Comparison of ENCODE assay signal across 19 cellular contexts in genomic region chr12:123404581-123404980, GRCh38. TPM values are rescaled to one million over a fixed set of nuclear protein-coding genes. Genes with fewer than 3 reads are reported as not detected.
DNase-seq lines count a peak whose midpoint lies in the region; ATAC-seq, FAIRE-seq and TF ChIP-seq lines count a peak whose summit lies in the region.
"Had no signal": no experiment of that assay in that cellular context is flagged by ENCODE, and none has a peak within 500 bp of the region (broad histone marks: within the 10 kb centered on the region; RNA-seq: fewer than 3 reads in every experiment).

No MANE protein-coding gene starts in this region.

- TF ChIP-seq RAD21 in K562 (CRISPR knock-in tag; conservative IDR thresholded peaks at IDR 0.05 in 1 of 2, IDR thresholded peaks at IDR 0.05 in 1 of 2), result no peak

- H3K4me3 Mint-ChIP-seq in stimulated activated memory B cell treated with anti-CD40 and anti-IgM and Interleukin-4, amounts not matched to agents 10 μg/mL and 1 μg/mL and 100 μg/mL, for 72 hours, result no peak overlapping the region
- H3K4me3 Mint-ChIP-seq: CD8-positive, alpha-beta T cell had no signal

- H3K4me1 Mint-ChIP-seq in stimulated activated memory B cell treated with anti-CD40 and anti-IgM and Interleukin-4, amounts not matched to agents 10 μg/mL and 1 μg/mL and 100 μg/mL, for 72 hours, result peaks cover 7% of the 10 kb centered on the region

- WGBS in K562 (ENCODE audit: insufficient coverage, low coverage, missing lambda C conversion rate), result 95% methylated on average over 9 of the region's 9 CpGs

- H3K27ac ChIP-seq in K562 (ENCODE audit: extremely low read depth, low read depth, low read length), result no peak overlapping the region
- H3K27ac ChIP-seq: HL-60, SJSA1 had no signal

- no peak for ATAC-seq in K562
- ATAC-seq in stimulated activated memory B cell treated with anti-CD40 and anti-IgM and Interleukin-4, amounts not matched to agents 10 μg/mL and 1 μg/mL and 100 μg/mL, for 72 hours, result peak; percentile 68
- ATAC-seq: CD8-positive, alpha-beta T cell; HCT116 had no signal

- peak; percentile 17 for DNase-seq in LHCN-M2 (ENCODE audit: low read depth)
- no peak for DNase-seq in K562 (ENCODE audit: extremely low read depth in 1 of 4, low spot score in 3 of 4)
- no peak for DNase-seq in KG1 (lab: John Stamatoyannopoulos, UW)
- no peak for DNase-seq in effector CD8-positive, alpha-beta T cell (lab: John Stamatoyannopoulos, UW)
- DNase-seq: Calu3; CD8-positive, alpha-beta T cell; GF-D8; GOT3; IMR-90; NCI-H1092 treated with DMSO at 0.1 percent for 48 hours; NCI-H146; NCI-H2029 treated with DMSO at 0.1 percent for 48 hours; NCI-H2171; NCI-H526 had no signal

- H3K4me2 ChIP-seq in K562 (ENCODE audit: insufficient read depth, low read length), result no peak overlapping the region
- H3K4me2 ChIP-seq: BLaER1 treated with 17β-estradiol and CSF1 and Interleukin-3, amounts not matched to agents 10 nM and 100 nM had no signal

- peaks cover 3% of the 10 kb centered on the region for H3K9me1 ChIP-seq in K562 (ENCODE audit: control insufficient read depth, insufficient read depth, low read length)

- H3K27ac Mint-ChIP-seq in stimulated activated memory B cell treated with anti-CD40 and anti-IgM and Interleukin-4, amounts not matched to agents 10 μg/mL and 1 μg/mL and 100 μg/mL, for 72 hours, result peak overlapping the region; percentile 36
- H3K27ac Mint-ChIP-seq: CD8-positive, alpha-beta T cell had no signal

- POLR2A ChIA-PET in K562 (lab: Yijun Ruan, JAX), result interaction anchor here (1.1 to 1.5 kb wide), 2 partner anchors 12 to 14 kb away, joined by 3 to 4 read pairs; no protein-coding TSS in a partner anchor

- in situ Hi-C loops in K562 (cut with MboI), result no loop called here

- H3K9me3 ChIP-seq in K562 (replicated peaks; ENCODE audit: control insufficient read depth, insufficient read depth, low read depth, low read length), result no peaks in the 10 kb centered on the region
- H3K9me3 ChIP-seq: BLaER1 treated with 17β-estradiol and CSF1 and Interleukin-3, amounts not matched to agents 10 nM and 100 nM; SJSA1 had no signal

- H3K36me3 ChIP-seq in K562 (ENCODE audit: control insufficient read depth, insufficient read depth, low read length), result peaks cover 77% of the 10 kb centered on the region

- H3K36me3 Mint-ChIP-seq in stimulated activated memory B cell treated with anti-CD40 and anti-IgM and Interleukin-4, amounts not matched to agents 10 μg/mL and 1 μg/mL and 100 μg/mL, for 72 hours, result peaks cover 38% of the 10 kb centered on the region

- H3K4me1 ChIP-seq in K562 (replicated peaks in 1 of 2; ENCODE audit: control insufficient read depth in 2 of 2, insufficient read depth in 2 of 2, low read length in 2 of 2), result peaks cover 0 to 4% of the 10 kb centered on the region in 2 experiments; a peak in 1 of 5 replicates
- H3K4me1 ChIP-seq: SJSA1 had no signal

- TF ChIP-seq EP300 in K562 (IDR thresholded peaks at IDR 0.05; ENCODE audit: low read length), result no peak

- H3K4me3 ChIP-seq in K562, result no peak overlapping the region
- H3K4me3 ChIP-seq: BLaER1 treated with 17β-estradiol and CSF1 and Interleukin-3, amounts not matched to agents 10 nM and 100 nM; SJSA1 had no signal

- BruUV-seq in K562 (replicated peaks; lab: Mats Ljungman, UMichigan), result no TSS peak

- no peak for FAIRE-seq in K562 (lab: Jason Lieb, UNC)

- H3K79me2 ChIP-seq in K562 (ENCODE audit: control insufficient read depth, insufficient read depth, low read length), result peaks cover 16% of the 10 kb centered on the region

- H3K27me3 Mint-ChIP-seq in stimulated activated memory B cell treated with anti-CD40 and anti-IgM and Interleukin-4, amounts not matched to agents 10 μg/mL and 1 μg/mL and 100 μg/mL, for 72 hours, result no peaks in the 10 kb centered on the region

- no peaks in the 10 kb centered on the region for H3K27me3 ChIP-seq in K562 (ENCODE audit: control insufficient read depth in 2 of 2, insufficient read depth in 2 of 2, low read length in 2 of 2)
- H3K27me3 ChIP-seq: BLaER1 treated with 17β-estradiol and CSF1 and Interleukin-3, amounts not matched to agents 10 nM and 100 nM; SJSA1 had no signal

- H3K9me3 Mint-ChIP-seq in stimulated activated memory B cell treated with anti-CD40 and anti-IgM and Interleukin-4, amounts not matched to agents 10 μg/mL and 1 μg/mL and 100 μg/mL, for 72 hours, result no peaks in the 10 kb centered on the region
- H3K9me3 Mint-ChIP-seq: CD8-positive, alpha-beta T cell had no signal

- H4K20me1 ChIP-seq in K562 (replicated peaks; ENCODE audit: control insufficient read depth, insufficient read depth, low read length), result peaks cover under 1% of the 10 kb centered on the region; the same call in 1 of the 2 replicates

- H2AFZ ChIP-seq in K562 (ENCODE audit: low read depth, low read length), result no peak overlapping the region

- intact Hi-C loops in K562 (cut with micrococcal nuclease), result no loop called here

- TF ChIP-seq POLR2A in K562 (conservative IDR thresholded peaks at IDR 0.05), result no peak

- H3K9ac ChIP-seq in K562 (ENCODE audit: insufficient read depth in 1 of 2, low read depth in 2 of 2, low read length in 2 of 2), result no peak overlapping the region

- no peak for TF ChIP-seq CTCF in K562 (IDR thresholded peaks at IDR 0.05 in 2 of 3, conservative IDR thresholded peaks at IDR 0.05 in 1 of 3; ENCODE audit: insufficient read depth in 2 of 3, low read depth in 1 of 3, low read length in 3 of 3)

- CTCF ChIA-PET in K562 (lab: Yijun Ruan, JAX; ENCODE audit: low intra/inter-chr PET ratio), result no interaction called here

RNA-seq across cellular contexts. Expression of gene KMT5A, which starts 20.6 kb away (rescaled TPM):
- total RNA-seq in LHCN-M2 (2014; rRNA removed) (51.9 and 62.7 TPM in 2 replicates), K562 (2014; rRNA removed) (153 and 165 TPM in 2 replicates), K562 (2014; rRNA removed; fragmentation: Illumina TruSeq; extraction: Trizol) (153 and 195 TPM in 2 replicates), K562 (2015; rRNA removed; fragmentation: Illumina TruSeq; extraction: Trizol) (133 and 136 TPM in 2 replicates), K562 (2021) (157 and 164 TPM in 2 replicates)
- 30.5 TPM for polyA plus RNA-seq in LHCN-M2 (2012)
- total RNA-seq in K562 (2011; cell fraction: chromatin; rRNA removed; ENCODE audit: low replicate concordance), result 296 and 336 TPM in 2 replicates
- total RNA-seq in K562 (2011; cell fraction: nucleolus; rRNA removed), result 169 and 201 TPM in 2 replicates
- 216 and 245 TPM in 2 replicates for total RNA-seq in K562 (2011; cell fraction: nucleoplasm; rRNA removed)
- polyA plus RNA-seq in K562 (2011; rRNA removed) (77.7 and 87.8 TPM in 2 replicates), K562 (2014; fragmentation: Illumina TruSeq; extraction: Trizol) (172 and 197 TPM in 2 replicates), K562 (2014; fragmentation: Nextera tagmentation; extraction: Ambion mirVana) (10 to 100 TPM; 20.7 to 30.1 TPM), K562 (2014; rRNA removed) (151 and 160 TPM in 2 replicates)
- 59.9 and 64.6 TPM in 2 replicates for polyA plus RNA-seq in K562 (2011; cell fraction: cytosol; rRNA removed)
- 179 and 218 TPM in 2 replicates for polyA plus RNA-seq in K562 (2011; cell fraction: nucleus; rRNA removed)
- polyA plus RNA-seq in K562 (2012), result 116 and 157 TPM in 2 replicates
- 69.2 and 78.0 TPM in 2 replicates for polyA minus RNA-seq in K562 (2011; rRNA and poly(A)+ RNA removed)
- 49.2 and 53.7 TPM in 2 replicates for polyA minus RNA-seq in K562 (2011; cell fraction: cytosol; rRNA and poly(A)+ RNA removed)
- polyA minus RNA-seq in K562 (2011; cell fraction: nucleus; rRNA and poly(A)+ RNA removed), result 57.6 and 71.6 TPM in 2 replicates

RNA-seq across cellular contexts. Expression of gene RILPL2, which starts 31.9 kb away (rescaled TPM):
- total RNA-seq in LHCN-M2 (2014; rRNA removed) (3.3 and 3.5 TPM in 2 replicates), K562 (2014; rRNA removed) (5.6 and 6.2 TPM in 2 replicates), K562 (2014; rRNA removed; fragmentation: Illumina TruSeq; extraction: Trizol) (2.9 and 3.5 TPM in 2 replicates), K562 (2015; rRNA removed; fragmentation: Illumina TruSeq; extraction: Trizol) (4.6 and 5.0 TPM in 2 replicates), K562 (2021) (3.8 and 4.8 TPM in 2 replicates)
- 4.0 TPM for polyA plus RNA-seq in LHCN-M2 (2012)
- total RNA-seq in K562 (2011; cell fraction: chromatin; rRNA removed; ENCODE audit: low replicate concordance), result 1.4 and 2.2 TPM in 2 replicates
- 1.4 and 1.5 TPM in 2 replicates for total RNA-seq in K562 (2011; cell fraction: nucleolus; rRNA removed)
- total RNA-seq in K562 (2011; cell fraction: nucleoplasm; rRNA removed), result 1.8 and 2.7 TPM in 2 replicates
- polyA plus RNA-seq in K562 (2011; rRNA removed) (3.8 and 4.6 TPM in 2 replicates), K562 (2014; fragmentation: Illumina TruSeq; extraction: Trizol) (4.3 and 5.5 TPM in 2 replicates), K562 (2014; fragmentation: Nextera tagmentation; extraction: Ambion mirVana) (under 1 TPM; 0.61 to 0.73 TPM), K562 (2014; rRNA removed) (5.8 and 5.9 TPM in 2 replicates)
- 2.4 and 2.6 TPM in 2 replicates for polyA plus RNA-seq in K562 (2011; cell fraction: cytosol; rRNA removed)
- 0.95 and 1.3 TPM in 2 replicates for polyA plus RNA-seq in K562 (2011; cell fraction: nucleus; rRNA removed)
- polyA plus RNA-seq in K562 (2012), result 4.9 and 8.8 TPM in 2 replicates
- 1.7 and 2.4 TPM in 2 replicates for polyA minus RNA-seq in K562 (2011; rRNA and poly(A)+ RNA removed)
- 1.5 and 1.8 TPM in 2 replicates for polyA minus RNA-seq in K562 (2011; cell fraction: cytosol; rRNA and poly(A)+ RNA removed)
- polyA minus RNA-seq in K562 (2011; cell fraction: nucleus; rRNA and poly(A)+ RNA removed), result 0.54 and 0.89 TPM in 2 replicates

RNA-seq across cellular contexts. Expression of gene SBNO1, which starts 39.9 kb away (rescaled TPM):
- total RNA-seq in LHCN-M2 (2014; rRNA removed), result 29.7 and 32.1 TPM in 2 replicates
- 9.3 TPM for polyA plus RNA-seq in LHCN-M2 (2012)
- total RNA-seq in K562 (2011; cell fraction: chromatin; rRNA removed; ENCODE audit: low replicate concordance), result 19.8 and 69.2 TPM in 2 replicates
- 11.7 and 13.8 TPM in 2 replicates for total RNA-seq in K562 (2011; cell fraction: nucleolus; rRNA removed)
- total RNA-seq in K562 (2011; cell fraction: nucleoplasm; rRNA removed), result 27.0 and 42.9 TPM in 2 replicates
- total RNA-seq in K562 (2014; rRNA removed), result 28.4 and 35.9 TPM in 2 replicates
- 68.1 and 84.1 TPM in 2 replicates for total RNA-seq in K562 (2014; rRNA removed; fragmentation: Illumina TruSeq; extraction: Trizol)
- 56.7 and 61.7 TPM in 2 replicates for total RNA-seq in K562 (2015; rRNA removed; fragmentation: Illumina TruSeq; extraction: Trizol)
- 73.7 and 77.1 TPM in 2 replicates for total RNA-seq in K562 (2021)
- 22.8 and 31.2 TPM in 2 replicates for polyA plus RNA-seq in K562 (2011; rRNA removed)
- 7.1 and 13.2 TPM in 2 replicates for polyA plus RNA-seq in K562 (2011; cell fraction: cytosol; rRNA removed)
- polyA plus RNA-seq in K562 (2011; cell fraction: nucleus; rRNA removed), result 11.2 and 12.7 TPM in 2 replicates
- polyA plus RNA-seq in K562 (2012), result 17.7 and 32.6 TPM in 2 replicates
- 36.3 and 38.4 TPM in 2 replicates for polyA plus RNA-seq in K562 (2014; fragmentation: Illumina TruSeq; extraction: Trizol)
- 10 to 100 TPM; 14.9 to 25.6 TPM for polyA plus RNA-seq in K562 (2014; fragmentation: Nextera tagmentation; extraction: Ambion mirVana)
- 21.1 and 23.9 TPM in 2 replicates for polyA plus RNA-seq in K562 (2014; rRNA removed)
- 111 and 113 TPM in 2 replicates for polyA minus RNA-seq in K562 (2011; rRNA and poly(A)+ RNA removed)
- polyA minus RNA-seq in K562 (2011; cell fraction: cytosol; rRNA and poly(A)+ RNA removed), result 40.2 and 42.4 TPM in 2 replicates
- polyA minus RNA-seq in K562 (2011; cell fraction: nucleus; rRNA and poly(A)+ RNA removed), result 8.6 and 19.5 TPM in 2 replicates

RNA-seq across cellular contexts. Expression of gene SNRNP35, which starts 53.4 kb away (rescaled TPM):
- total RNA-seq in LHCN-M2 (2014; rRNA removed) (10.9 and 16.0 TPM in 2 replicates), K562 (2014; rRNA removed) (24.5 and 26.0 TPM in 2 replicates), K562 (2014; rRNA removed; fragmentation: Illumina TruSeq; extraction: Trizol) (25.5 and 25.8 TPM in 2 replicates), K562 (2015; rRNA removed; fragmentation: Illumina TruSeq; extraction: Trizol) (28.1 and 31.9 TPM in 2 replicates), K562 (2021) (12.8 and 17.7 TPM in 2 replicates)
- polyA plus RNA-seq in LHCN-M2 (2012), result 25.1 TPM
- 97.2 and 98.0 TPM in 2 replicates for total RNA-seq in K562 (2011; cell fraction: chromatin; rRNA removed; ENCODE audit: low replicate concordance)
- total RNA-seq in K562 (2011; cell fraction: nucleolus; rRNA removed), result 59.7 and 66.3 TPM in 2 replicates
- 90.6 and 134 TPM in 2 replicates for total RNA-seq in K562 (2011; cell fraction: nucleoplasm; rRNA removed)
- polyA plus RNA-seq in K562 (2011; rRNA removed) (17.5 and 21.8 TPM in 2 replicates), K562 (2014; fragmentation: Illumina TruSeq; extraction: Trizol) (29.1 and 33.7 TPM in 2 replicates), K562 (2014; fragmentation: Nextera tagmentation; extraction: Ambion mirVana) (10 to 100 TPM; 19.5 to 41.0 TPM), K562 (2014; rRNA removed) (31.8 and 42.0 TPM in 2 replicates)
- polyA plus RNA-seq in K562 (2011; cell fraction: cytosol; rRNA removed), result 15.6 and 19.9 TPM in 2 replicates
- polyA plus RNA-seq in K562 (2011; cell fraction: nucleus; rRNA removed), result 25.4 and 37.5 TPM in 2 replicates
- polyA plus RNA-seq in K562 (2012), result 23.3 and 32.3 TPM in 2 replicates
- polyA minus RNA-seq in K562 (2011; rRNA and poly(A)+ RNA removed), result 16.6 and 17.8 TPM in 2 replicates
- 10.6 and 10.9 TPM in 2 replicates for polyA minus RNA-seq in K562 (2011; cell fraction: cytosol; rRNA and poly(A)+ RNA removed)
- 16.2 and 20.1 TPM in 2 replicates for polyA minus RNA-seq in K562 (2011; cell fraction: nucleus; rRNA and poly(A)+ RNA removed)
